Comparison of ENCODE assay signal across 8 cellular contexts in the genomic region with DNA sequence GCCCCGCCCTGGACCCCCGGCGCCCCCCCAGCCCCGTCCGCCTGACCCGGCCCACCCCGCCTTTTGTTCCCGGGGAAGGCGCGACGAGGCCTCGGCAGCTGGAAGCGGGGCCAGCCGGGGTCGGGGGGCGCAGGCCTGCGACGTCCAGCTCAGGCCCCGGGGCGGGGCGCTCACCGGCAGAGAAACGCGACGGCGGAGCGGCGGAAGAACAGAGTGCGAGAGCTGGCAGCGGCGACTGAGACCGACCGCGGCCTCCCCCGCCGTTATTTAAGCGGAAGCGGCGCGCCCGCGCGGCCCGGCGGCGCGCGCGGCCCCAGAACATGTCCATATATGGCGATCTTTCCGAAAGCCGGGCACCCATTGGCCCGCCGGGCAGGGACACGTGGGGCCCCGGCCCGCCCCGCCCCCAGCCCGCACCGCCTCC. TPM values are rescaled to one million over a fixed set of nuclear protein-coding genes. Genes with fewer than 3 reads are reported as not detected.
DNase-seq lines count a peak whose midpoint lies in the region; FAIRE-seq lines count a peak whose summit lies in the region.

Gene ACTG1, minus strand, starts transcription at position 240 of the 424 bp plus-strand sequence. CDS start 445 bp downstream, outside the sequence.

- POLR2A ChIA-PET in activated CD8-positive, alpha-beta memory T cell treated with anti-CD3 and anti-CD28 coated beads for 36 hours (lab: Charles Lee) = interaction anchor here (1.0 kb wide), 1 partner anchor 119 kb away, joined by 3 read pairs; no protein-coding TSS in a partner anchor

- CTCF ChIA-PET in activated CD8-positive, alpha-beta memory T cell treated with anti-CD3 and anti-CD28 coated beads for 36 hours (lab: Charles Lee) = interaction anchor here (1.1 kb wide), 1 partner anchor 152 kb away, joined by 3 read pairs; no protein-coding TSS in a partner anchor

- DNase-seq in AML-193 (lab: John Stamatoyannopoulos, UW) (peak; percentile 92 to 95), GM19239 (ENCODE audit: insufficient read length, low spot score) (peak; percentile 85), HPDE6-E6E7 (ENCODE audit: extremely low spot score) (peak; percentile 73), NOMO-1 (lab: John Stamatoyannopoulos, UW; ENCODE audit: unreplicated experiment in 2 of 2) (peak; percentile 84 to 93), medulla oblongata (ENCODE audit: extremely low spot score) (peak; percentile 94)
- DNase-seq in effector CD8-positive, alpha-beta T cell (lab: John Stamatoyannopoulos, UW) = peak; percentile 88
- DNase-seq in stimulated activated CD4-positive, alpha-beta T cell treated with anti-CD3 and anti-CD28 coated beads, TNF-alpha, amount 100 ng/mL, for 4 hours (ENCODE audit: low read depth in 3 of 3) = peak; percentile 78 to 87 (median 86)

- FAIRE-seq in GM19239 (lab: Jason Lieb, UNC) = no peak

RNA-seq across cellular contexts. Expression of gene ACTG1, which starts in this region (rescaled TPM):
- total RNA-seq in activated CD8-positive, alpha-beta memory T cell treated with anti-CD3 and anti-CD28 coated beads for 36 hours = 1,000 to 10,000 TPM; 4,757 to 4,840 TPM

Comparison
In these comparisons a context has a peak if more than half of its experiments do, and no peak if none do; other contexts are left out.
1. Peak in every context shown above with its lines: DNase-seq.